ENCODE assay signal across 2 cellular contexts in the genomic region with DNA sequence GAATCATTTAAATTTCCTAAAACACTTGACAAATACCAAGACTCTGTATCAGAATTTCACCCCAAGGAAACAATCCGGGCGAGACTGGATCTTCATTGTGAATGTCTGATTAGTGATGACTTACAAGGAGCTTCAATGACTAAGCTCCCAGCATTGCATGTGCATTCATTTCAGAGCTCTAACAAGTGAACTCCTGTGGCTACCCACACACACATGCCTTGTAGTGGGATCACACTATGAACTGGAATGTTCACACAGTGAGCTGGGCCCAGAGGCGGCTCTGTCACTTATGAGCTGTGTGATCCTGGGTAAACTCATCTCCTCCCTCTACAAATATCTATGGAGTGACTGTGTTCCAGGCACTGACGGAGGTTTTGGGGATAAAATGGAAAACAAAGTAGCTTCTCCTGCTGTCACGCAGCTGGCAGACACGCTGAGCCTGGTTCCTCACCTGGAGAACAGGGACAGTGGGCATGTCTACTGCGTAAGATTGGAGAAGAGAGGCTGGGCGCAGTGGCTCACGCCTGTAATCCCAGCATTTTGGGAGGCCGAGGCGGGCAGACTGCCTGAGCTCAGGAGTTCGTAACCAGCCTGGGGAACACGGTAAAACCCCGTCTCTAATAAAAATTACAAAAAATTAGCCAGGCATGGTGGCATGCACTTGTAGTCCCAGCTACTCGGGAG.
A peak's percentile ranks its signal among the peaks of the same experiment; 100 is the strongest.
TF ChIP-seq lines count a peak whose summit lies in the region.

No MANE protein-coding gene starts in this region.

TF ChIP-seq in GM23338, 12 proteins besides CTCF, POLR2A, EP300 and RAD21 (continued from another document):
- TF ChIP-seq, protein P1, sequence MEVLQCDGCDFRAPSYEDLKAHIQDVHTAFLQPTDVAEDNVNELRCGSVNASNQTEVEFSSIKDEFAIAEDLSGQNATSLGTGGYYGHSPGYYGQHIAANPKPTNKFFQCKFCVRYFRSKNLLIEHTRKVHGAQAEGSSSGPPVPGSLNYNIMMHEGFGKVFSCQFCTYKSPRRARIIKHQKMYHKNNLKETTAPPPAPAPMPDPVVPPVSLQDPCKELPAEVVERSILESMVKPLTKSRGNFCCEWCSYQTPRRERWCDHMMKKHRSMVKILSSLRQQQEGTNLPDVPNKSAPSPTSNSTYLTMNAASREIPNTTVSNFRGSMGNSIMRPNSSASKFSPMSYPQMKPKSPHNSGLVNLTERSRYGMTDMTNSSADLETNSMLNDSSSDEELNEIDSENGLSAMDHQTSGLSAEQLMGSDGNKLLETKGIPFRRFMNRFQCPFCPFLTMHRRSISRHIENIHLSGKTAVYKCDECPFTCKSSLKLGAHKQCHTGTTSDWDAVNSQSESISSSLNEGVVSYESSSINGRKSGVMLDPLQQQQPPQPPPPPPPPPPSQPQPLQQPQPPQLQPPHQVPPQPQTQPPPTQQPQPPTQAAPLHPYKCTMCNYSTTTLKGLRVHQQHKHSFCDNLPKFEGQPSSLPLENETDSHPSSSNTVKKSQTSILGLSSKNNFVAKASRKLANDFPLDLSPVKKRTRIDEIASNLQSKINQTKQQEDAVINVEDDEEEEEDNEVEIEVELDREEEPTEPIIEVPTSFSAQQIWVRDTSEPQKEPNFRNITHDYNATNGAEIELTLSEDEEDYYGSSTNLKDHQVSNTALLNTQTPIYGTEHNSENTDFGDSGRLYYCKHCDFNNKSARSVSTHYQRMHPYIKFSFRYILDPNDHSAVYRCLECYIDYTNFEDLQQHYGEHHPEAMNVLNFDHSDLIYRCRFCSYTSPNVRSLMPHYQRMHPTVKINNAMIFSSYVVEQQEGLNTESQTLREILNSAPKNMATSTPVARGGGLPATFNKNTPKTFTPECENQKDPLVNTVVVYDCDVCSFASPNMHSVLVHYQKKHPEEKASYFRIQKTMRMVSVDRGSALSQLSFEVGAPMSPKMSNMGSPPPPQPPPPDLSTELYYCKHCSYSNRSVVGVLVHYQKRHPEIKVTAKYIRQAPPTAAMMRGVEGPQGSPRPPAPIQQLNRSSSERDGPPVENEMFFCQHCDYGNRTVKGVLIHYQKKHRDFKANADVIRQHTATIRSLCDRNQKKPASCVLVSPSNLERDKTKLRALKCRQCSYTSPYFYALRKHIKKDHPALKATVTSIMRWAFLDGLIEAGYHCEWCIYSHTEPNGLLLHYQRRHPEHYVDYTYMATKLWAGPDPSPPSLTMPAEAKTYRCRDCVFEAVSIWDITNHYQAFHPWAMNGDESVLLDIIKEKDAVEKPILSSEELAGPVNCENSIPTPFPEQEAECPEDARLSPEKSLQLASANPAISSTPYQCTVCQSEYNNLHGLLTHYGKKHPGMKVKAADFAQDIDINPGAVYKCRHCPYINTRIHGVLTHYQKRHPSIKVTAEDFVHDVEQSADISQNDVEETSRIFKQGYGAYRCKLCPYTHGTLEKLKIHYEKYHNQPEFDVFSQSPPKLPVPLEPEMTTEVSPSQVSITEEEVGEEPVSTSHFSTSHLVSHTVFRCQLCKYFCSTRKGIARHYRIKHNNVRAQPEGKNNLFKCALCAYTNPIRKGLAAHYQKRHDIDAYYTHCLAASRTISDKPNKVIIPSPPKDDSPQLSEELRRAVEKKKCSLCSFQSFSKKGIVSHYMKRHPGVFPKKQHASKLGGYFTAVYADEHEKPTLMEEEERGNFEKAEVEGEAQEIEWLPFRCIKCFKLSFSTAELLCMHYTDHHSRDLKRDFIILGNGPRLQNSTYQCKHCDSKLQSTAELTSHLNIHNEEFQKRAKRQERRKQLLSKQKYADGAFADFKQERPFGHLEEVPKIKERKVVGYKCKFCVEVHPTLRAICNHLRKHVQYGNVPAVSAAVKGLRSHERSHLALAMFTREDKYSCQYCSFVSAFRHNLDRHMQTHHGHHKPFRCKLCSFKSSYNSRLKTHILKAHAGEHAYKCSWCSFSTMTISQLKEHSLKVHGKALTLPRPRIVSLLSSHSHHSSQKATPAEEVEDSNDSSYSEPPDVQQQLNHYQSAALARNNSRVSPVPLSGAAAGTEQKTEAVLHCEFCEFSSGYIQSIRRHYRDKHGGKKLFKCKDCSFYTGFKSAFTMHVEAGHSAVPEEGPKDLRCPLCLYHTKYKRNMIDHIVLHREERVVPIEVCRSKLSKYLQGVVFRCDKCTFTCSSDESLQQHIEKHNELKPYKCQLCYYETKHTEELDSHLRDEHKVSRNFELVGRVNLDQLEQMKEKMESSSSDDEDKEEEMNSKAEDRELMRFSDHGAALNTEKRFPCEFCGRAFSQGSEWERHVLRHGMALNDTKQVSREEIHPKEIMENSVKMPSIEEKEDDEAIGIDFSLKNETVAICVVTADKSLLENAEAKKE (CRISPR knock-in tag; IDR thresholded peaks at IDR 0.05), result no peak

TF ChIP-seq in SK-N-SH, 30 proteins besides CTCF, POLR2A, EP300 and RAD21:
- TF ChIP-seq, protein P2, sequence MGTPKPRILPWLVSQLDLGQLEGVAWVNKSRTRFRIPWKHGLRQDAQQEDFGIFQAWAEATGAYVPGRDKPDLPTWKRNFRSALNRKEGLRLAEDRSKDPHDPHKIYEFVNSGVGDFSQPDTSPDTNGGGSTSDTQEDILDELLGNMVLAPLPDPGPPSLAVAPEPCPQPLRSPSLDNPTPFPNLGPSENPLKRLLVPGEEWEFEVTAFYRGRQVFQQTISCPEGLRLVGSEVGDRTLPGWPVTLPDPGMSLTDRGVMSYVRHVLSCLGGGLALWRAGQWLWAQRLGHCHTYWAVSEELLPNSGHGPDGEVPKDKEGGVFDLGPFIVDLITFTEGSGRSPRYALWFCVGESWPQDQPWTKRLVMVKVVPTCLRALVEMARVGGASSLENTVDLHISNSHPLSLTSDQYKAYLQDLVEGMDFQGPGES (IDR thresholded peaks at IDR 0.05; ENCODE audit: low read depth, low read length), result no peak
- no peak for TF ChIP-seq YY1 (IDR thresholded peaks at IDR 0.05; ENCODE audit: low read depth)
- peak; percentile 55; the same call in 1 of the 2 replicates for TF ChIP-seq SIN3A (IDR thresholded peaks at IDR 0.05; ENCODE audit: borderline replicate concordance, low read depth, low read length)
- TF ChIP-seq, protein P3, sequence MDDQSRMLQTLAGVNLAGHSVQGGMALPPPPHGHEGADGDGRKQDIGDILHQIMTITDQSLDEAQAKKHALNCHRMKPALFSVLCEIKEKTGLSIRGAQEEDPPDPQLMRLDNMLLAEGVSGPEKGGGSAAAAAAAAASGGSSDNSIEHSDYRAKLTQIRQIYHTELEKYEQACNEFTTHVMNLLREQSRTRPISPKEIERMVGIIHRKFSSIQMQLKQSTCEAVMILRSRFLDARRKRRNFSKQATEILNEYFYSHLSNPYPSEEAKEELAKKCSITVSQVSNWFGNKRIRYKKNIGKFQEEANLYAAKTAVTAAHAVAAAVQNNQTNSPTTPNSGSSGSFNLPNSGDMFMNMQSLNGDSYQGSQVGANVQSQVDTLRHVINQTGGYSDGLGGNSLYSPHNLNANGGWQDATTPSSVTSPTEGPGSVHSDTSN (IDR thresholded peaks at IDR 0.05), result peak; percentile 48; the same call in 1 of the 2 replicates
- peak; percentile 59 for TF ChIP-seq JUND (IDR thresholded peaks at IDR 0.05)
- TF ChIP-seq TCF12 (IDR thresholded peaks at IDR 0.05), result peak; percentile 63
- TF ChIP-seq TEAD4 (IDR thresholded peaks at IDR 0.05; ENCODE audit: borderline replicate concordance, insufficient read depth), result no peak
- TF ChIP-seq FOSL2 (IDR thresholded peaks at IDR 0.05; ENCODE audit: borderline replicate concordance, low read depth), result peak; percentile 73
- TF ChIP-seq, protein P4, sequence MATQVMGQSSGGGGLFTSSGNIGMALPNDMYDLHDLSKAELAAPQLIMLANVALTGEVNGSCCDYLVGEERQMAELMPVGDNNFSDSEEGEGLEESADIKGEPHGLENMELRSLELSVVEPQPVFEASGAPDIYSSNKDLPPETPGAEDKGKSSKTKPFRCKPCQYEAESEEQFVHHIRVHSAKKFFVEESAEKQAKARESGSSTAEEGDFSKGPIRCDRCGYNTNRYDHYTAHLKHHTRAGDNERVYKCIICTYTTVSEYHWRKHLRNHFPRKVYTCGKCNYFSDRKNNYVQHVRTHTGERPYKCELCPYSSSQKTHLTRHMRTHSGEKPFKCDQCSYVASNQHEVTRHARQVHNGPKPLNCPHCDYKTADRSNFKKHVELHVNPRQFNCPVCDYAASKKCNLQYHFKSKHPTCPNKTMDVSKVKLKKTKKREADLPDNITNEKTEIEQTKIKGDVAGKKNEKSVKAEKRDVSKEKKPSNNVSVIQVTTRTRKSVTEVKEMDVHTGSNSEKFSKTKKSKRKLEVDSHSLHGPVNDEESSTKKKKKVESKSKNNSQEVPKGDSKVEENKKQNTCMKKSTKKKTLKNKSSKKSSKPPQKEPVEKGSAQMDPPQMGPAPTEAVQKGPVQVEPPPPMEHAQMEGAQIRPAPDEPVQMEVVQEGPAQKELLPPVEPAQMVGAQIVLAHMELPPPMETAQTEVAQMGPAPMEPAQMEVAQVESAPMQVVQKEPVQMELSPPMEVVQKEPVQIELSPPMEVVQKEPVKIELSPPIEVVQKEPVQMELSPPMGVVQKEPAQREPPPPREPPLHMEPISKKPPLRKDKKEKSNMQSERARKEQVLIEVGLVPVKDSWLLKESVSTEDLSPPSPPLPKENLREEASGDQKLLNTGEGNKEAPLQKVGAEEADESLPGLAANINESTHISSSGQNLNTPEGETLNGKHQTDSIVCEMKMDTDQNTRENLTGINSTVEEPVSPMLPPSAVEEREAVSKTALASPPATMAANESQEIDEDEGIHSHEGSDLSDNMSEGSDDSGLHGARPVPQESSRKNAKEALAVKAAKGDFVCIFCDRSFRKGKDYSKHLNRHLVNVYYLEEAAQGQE (IDR thresholded peaks at IDR 0.05; ENCODE audit: low read depth, low read length), result no peak
- 0 out of 2 replicates have a peak, but pooled peaks have one; percentile 19 for TF ChIP-seq NFIC (IDR thresholded peaks at IDR 0.05; ENCODE audit: borderline replicate concordance)
- no peak for TF ChIP-seq FOXJ3 (CRISPR knock-in tag; IDR thresholded peaks at IDR 0.05)
